ENCODE assay signal across 26 cellular contexts in genomic region chr3:14082108-14082657, GRCh38. TPM values are rescaled to one million over a fixed set of nuclear protein-coding genes. Genes with fewer than 3 reads are reported as not detected.
DNase-seq lines count a peak whose midpoint lies in the region; ATAC-seq, FAIRE-seq and TF ChIP-seq lines count a peak whose summit lies in the region.
"Had no signal": no experiment of that assay in that cellular context is flagged by ENCODE, and none has a peak within 500 bp of the region (broad histone marks: within the 10 kb centered on the region; RNA-seq: fewer than 3 reads in every experiment).

No MANE protein-coding gene starts in this region.

- H3K36me3 Mint-ChIP-seq in activated naive CD4-positive, alpha-beta T cell treated with anti-CD3 and anti-CD28 coated beads, Interleukin-2, amount 50 U/mL, for 72 hours, result peaks cover 16 to 34% of the 10 kb centered on the region in 2 donors
- H3K36me3 Mint-ChIP-seq: CD4-positive, CD25-positive, alpha-beta regulatory T cell; type B pancreatic cell had no signal

- peak overlapping the region; percentile 19; the same call in 1 of the 2 replicates for H3K4me3 ChIP-seq in OCI-LY3 (ENCODE audit: low read length)
- H3K4me3 ChIP-seq: esophagus muscularis mucosa, gastroesophageal sphincter, GM23248, lower lobe of right lung, spleen, stomach had no signal

- H3K27ac ChIP-seq in OCI-LY3 (ENCODE audit: low read length), result peak overlapping the region; percentile 77
- H3K27ac ChIP-seq: esophagus muscularis mucosa, gastroesophageal sphincter, GM23248, lower lobe of right lung, neutrophil, spleen, stomach had no signal

- 0 out of 2 replicates have a peak overlapping the region, but pooled peaks have one; percentile 16 for H2AFZ ChIP-seq in OCI-LY3 (ENCODE audit: low read depth, low read length)
- H2AFZ ChIP-seq: GM23248 had no signal

- peaks cover 4 to 14% of the 10 kb centered on the region in 2 donors for H3K9me3 Mint-ChIP-seq in activated naive CD4-positive, alpha-beta T cell treated with anti-CD3 and anti-CD28 coated beads, Interleukin-2, amount 50 U/mL, for 72 hours

- peaks cover 10% of the 10 kb centered on the region for H3K36me3 ChIP-seq in OCI-LY3 (replicated peaks; ENCODE audit: low read depth, low read length)
- H3K36me3 ChIP-seq: esophagus muscularis mucosa, gastroesophageal sphincter, lower lobe of right lung, neutrophil, spleen, stomach had no signal

- H3K9me3 ChIP-seq in OCI-LY3 (ENCODE audit: insufficient read depth, low read length), result peaks cover 16% of the 10 kb centered on the region
- H3K9me3 ChIP-seq: esophagus muscularis mucosa, gastroesophageal sphincter had no signal

- DNase-seq in stimulated activated CD4-positive, alpha-beta T cell treated with anti-CD3 and anti-CD28 coated beads, Interleukin-12 subunit alpha, Interleukin-12 subunit beta, amount 100 ng/mL, for 4 hours, result peak; percentile 10
- no peak for DNase-seq in stimulated activated CD4-positive, alpha-beta T cell treated with anti-CD3 and anti-CD28 coated beads, Interleukin-2, amount 100 ng/mL, for 48 hours
- DNase-seq in activated naive CD4-positive, alpha-beta T cell treated with anti-CD3 and anti-CD28 coated beads, Interleukin-2, amount 50 U/mL, for 72 hours (ENCODE audit: low spot score in 2 of 2), result peak in 1 of 2 donors; percentile 12
- no peak for DNase-seq in stimulated activated naive CD8-positive, alpha-beta T cell treated with anti-CD3 and anti-CD28 coated beads, Interleukin-15, Interleukin-2, amounts not matched to agents 100 U/mL and 50 U/mL, for 24 hours
- DNase-seq in islet precursor cell (no peak), H54 (ENCODE audit: insufficient read length, low spot score) (no peak)
- DNase-seq: activated CD8-positive, alpha-beta memory T cell treated with anti-CD3 and anti-CD28 coated beads for 24 hours; effector CD8-positive, alpha-beta T cell; GM23248; KBM-7; kidney; lower lobe of right lung; NCI-H1694 treated with DMSO at 0.1 percent for 48 hours; NCI-H748 treated with DMSO at 0.1 percent for 48 hours; OCI-M1; Right ventricle myocardium superior; spleen; stomach had no signal

- FAIRE-seq in H54 (lab: Jason Lieb, UNC), result no peak
- FAIRE-seq: kidney had no signal

- H3K27me3 ChIP-seq in OCI-LY3 (ENCODE audit: low read depth, low read length), result no peaks in the 10 kb centered on the region
- H3K27me3 ChIP-seq: esophagus muscularis mucosa, gastroesophageal sphincter, neutrophil, spleen, stomach had no signal

- TF ChIP-seq CTCF in OCI-LY3 (IDR thresholded peaks at IDR 0.05; ENCODE audit: low read depth, low read length), result no peak

- no peak overlapping the region for H3K9ac ChIP-seq in OCI-LY3 (ENCODE audit: low read length)
- H3K9ac ChIP-seq: GM23248 had no signal

- H3K4me2 ChIP-seq in OCI-LY3 (ENCODE audit: low read length), result peak overlapping the region; percentile 28

- H4K20me1 ChIP-seq in OCI-LY3 (ENCODE audit: insufficient read depth, low read length), result no peaks in the 10 kb centered on the region

- no peaks in the 10 kb centered on the region for H3K79me2 ChIP-seq in OCI-LY3 (ENCODE audit: low read length)

- H3K27ac Mint-ChIP-seq in activated naive CD4-positive, alpha-beta T cell treated with anti-CD3 and anti-CD28 coated beads, Interleukin-2, amount 50 U/mL, for 72 hours, result peak overlapping the region in 1 of 2 donors; percentile 29
- H3K27ac Mint-ChIP-seq: activated naive CD4-positive, alpha-beta T cell treated with anti-CD3 and anti-CD28 coated beads, Interleukin-2, amount 50 U/mL, for 24 hours; type B pancreatic cell had no signal

- no peak for TF ChIP-seq POLR2A in H54 (IDR thresholded peaks at IDR 0.05; ENCODE audit: low read depth, low read length)

- peak; percentile 93 to 96 for ATAC-seq in activated naive CD4-positive, alpha-beta T cell treated with anti-CD3 and anti-CD28 coated beads, Interleukin-2, amount 50 U/mL, for 72 hours
- ATAC-seq in stimulated activated naive CD8-positive, alpha-beta T cell treated with anti-CD3 and anti-CD28 coated beads, Interleukin-15, Interleukin-2, amounts not matched to agents 100 U/mL and 50 U/mL, for 24 hours, result peak; percentile 59
- ATAC-seq in esophagus mucosa, result no peak
- ATAC-seq: gastroesophageal sphincter, lower lobe of right lung had no signal

- peaks cover 33% of the 10 kb centered on the region for H3K4me1 ChIP-seq in OCI-LY3 (ENCODE audit: low read length)
- H3K4me1 ChIP-seq: esophagus muscularis mucosa, gastroesophageal sphincter, lower lobe of right lung, spleen, stomach had no signal

RNA-seq across cellular contexts. Expression of gene CHCHD4, which starts 42.5 kb away (rescaled TPM):
- total RNA-seq in activated naive CD4-positive, alpha-beta T cell treated with anti-CD3 and anti-CD28 coated beads, Interleukin-2, amount 50 U/mL, for 72 hours, result 10 to 100 TPM; 10.0 to 23.2 TPM
- total RNA-seq in esophagus mucosa, result 13.0 TPM

RNA-seq across cellular contexts. Expression of gene TMEM43, which starts 42.7 kb away (rescaled TPM):
- 10 to 100 TPM; 17.5 to 37.1 TPM for total RNA-seq in activated naive CD4-positive, alpha-beta T cell treated with anti-CD3 and anti-CD28 coated beads, Interleukin-2, amount 50 U/mL, for 72 hours
- total RNA-seq in esophagus mucosa, result 55.7 TPM
